Comparison of ENCODE assay signal across 21 cellular contexts in genomic region chr12:132653567-132654290, GRCh38. TPM values are rescaled to one million over a fixed set of nuclear protein-coding genes. Genes with fewer than 3 reads are reported as not detected.
"Had no signal": no experiment of that assay in that cellular context is flagged by ENCODE, and none has a peak within 500 bp of the region (broad histone marks: within the 10 kb centered on the region; RNA-seq: fewer than 3 reads in every experiment).

No MANE protein-coding gene starts in this region.

- H3K4me3 ChIP-seq: right atrium auricular region, SJCRH30, skin epidermis, upper lobe of left lung had no signal

- DNase-seq: activated B cell treated with CpG ODN at 0.5 μM for 24 hours; activated CD4-positive, alpha-beta T cell treated with anti-CD3 and anti-CD28 coated beads for 48 hours; activated effector memory CD4-positive, alpha-beta T cell treated with Interleukin-2 at 50 U/mL for 16 hours; activated naive CD4-positive, alpha-beta T cell treated with anti-CD3 and anti-CD28 coated beads, Interleukin-2, amount 50 U/mL, for 16 hours; activated T-cell treated with anti-CD3 and anti-CD28 coated beads, Interleukin-2, amount 50 U/mL, for 1 hour; amygdala; brain microvascular endothelial cell; cortex of kidney; effector memory CD4-positive, alpha-beta T cell; head of caudate nucleus; mesendoderm; SJCRH30; upper lobe of left lung had no signal

- H3K9me3 Mint-ChIP-seq: activated B cell treated with CpG ODN at 0.5 μM for 24 hours; natural killer cell treated with Interleukin-12 subunit alpha and Interleukin-12 subunit beta and Interleukin-15 and Interleukin-18, amount 100 ng/mL, for 72 hours; stimulated activated naive CD8-positive, alpha-beta T cell treated with anti-CD3 and anti-CD28 coated beads, Interleukin-15, Interleukin-2, amounts not matched to agents 100 ng/mL and 50 ng/mL, for 24 hours had no signal

- H3K9me3 ChIP-seq: right atrium auricular region, SJCRH30, upper lobe of left lung had no signal

- H3K27ac ChIP-seq: brain microvascular endothelial cell, epithelial cell of prostate, right atrium auricular region, SJCRH30, skin epidermis, upper lobe of left lung had no signal

- H3K4me1 Mint-ChIP-seq: activated B cell treated with CpG ODN at 0.5 μM for 24 hours had no signal

- ATAC-seq: natural killer cell treated with Interleukin-12 subunit alpha and Interleukin-12 subunit beta and Interleukin-15 and Interleukin-18, amount 100 ng/mL, for 72 hours had no signal

- H3K4me3 Mint-ChIP-seq: activated B cell treated with CpG ODN at 0.5 μM for 24 hours; natural killer cell treated with Interleukin-12 subunit alpha and Interleukin-12 subunit beta and Interleukin-15 and Interleukin-18, amount 100 ng/mL, for 72 hours; stimulated activated naive CD8-positive, alpha-beta T cell treated with anti-CD3 and anti-CD28 coated beads, Interleukin-15, Interleukin-2, amounts not matched to agents 100 ng/mL and 50 ng/mL, for 24 hours had no signal

- H3K4me1 ChIP-seq: right atrium auricular region, SJCRH30, upper lobe of left lung had no signal

- H3K27me3 ChIP-seq: brain microvascular endothelial cell, right atrium auricular region, SJCRH30, upper lobe of left lung had no signal

- H3K27me3 Mint-ChIP-seq: activated B cell treated with CpG ODN at 0.5 μM for 24 hours; natural killer cell treated with Interleukin-12 subunit alpha and Interleukin-12 subunit beta and Interleukin-15 and Interleukin-18, amount 100 ng/mL, for 72 hours; stimulated activated naive CD8-positive, alpha-beta T cell treated with anti-CD3 and anti-CD28 coated beads, Interleukin-15, Interleukin-2, amounts not matched to agents 100 ng/mL and 50 ng/mL, for 24 hours had no signal

- H3K27ac Mint-ChIP-seq: activated B cell treated with CpG ODN at 0.5 μM for 24 hours; natural killer cell treated with Interleukin-12 subunit alpha and Interleukin-12 subunit beta and Interleukin-15 and Interleukin-18, amount 100 ng/mL, for 72 hours; stimulated activated naive CD8-positive, alpha-beta T cell treated with anti-CD3 and anti-CD28 coated beads, Interleukin-15, Interleukin-2, amounts not matched to agents 100 ng/mL and 50 ng/mL, for 24 hours had no signal

RNA-seq across cellular contexts. Expression of gene P2RX2, which starts 35.2 kb away (rescaled TPM):
- total RNA-seq: activated B cell treated with CpG ODN at 0.5 μM for 24 hours; liver; natural killer cell treated with Interleukin-12 subunit alpha and Interleukin-12 subunit beta and Interleukin-15 and Interleukin-18, amount 100 ng/mL, for 72 hours; posterior vena cava; right atrium auricular region; SJCRH30; temporal lobe had no signal

RNA-seq across cellular contexts. Expression of gene LRCOL1, which starts 43.3 kb away (rescaled TPM):
- total RNA-seq: activated B cell treated with CpG ODN at 0.5 μM for 24 hours; natural killer cell treated with Interleukin-12 subunit alpha and Interleukin-12 subunit beta and Interleukin-15 and Interleukin-18, amount 100 ng/mL, for 72 hours; right atrium auricular region; SJCRH30; temporal lobe had no signal
